Comparison of ENCODE assay signal across 8 cellular contexts in genomic region chr15:28885630-28886430, GRCh38. TPM values are rescaled to one million over a fixed set of nuclear protein-coding genes. Genes with fewer than 3 reads are reported as not detected.
DNase-seq lines count a peak whose midpoint lies in the region; ATAC-seq and TF ChIP-seq lines count a peak whose summit lies in the region.

Gene APBA2 (plus strand): TSS chr15:28885974. CDS start chr15:29053885, 167,911 bp downstream.

- WGBS in right cardiac atrium: under 1% methylated on average over 109 of the region's 109 CpGs

- H3K4me3 ChIP-seq in NT2/D1 (ENCODE audit: insufficient read length, low read depth) (peak within 1 kb of the TSS; percentile 44), right cardiac atrium (ENCODE audit: low read length) (peak within 1 kb of the TSS; percentile 78), skin epidermis (peak within 1 kb of the TSS; percentile 26 to 49 (median 44)), PC-9 (no peak within 1 kb of the TSS)

- no TSS peak for BruUV-seq in PC-9 (replicated peaks; lab: Mats Ljungman, UMichigan)

- H3K9me2 ChIP-seq in PC-9 (ENCODE audit: insufficient read depth): no peaks in the 10 kb centered on the region

- intact Hi-C loops in right cardiac atrium (cut with DNase I) (no loop called here), PC-9 (cut with micrococcal nuclease; ENCODE audit: unreplicated experiment) (no loop called here)

- H3K9me3 Mint-ChIP-seq in activated naive CD4-positive, alpha-beta T cell treated with anti-CD3 and anti-CD28 coated beads, Interleukin-2, amount 50 U/mL, for 72 hours: no peaks in the 10 kb centered on the region

- H3K27me3 ChIP-seq in NT2/D1 (ENCODE audit: insufficient read depth, insufficient read length) (peaks cover 30% of the 10 kb centered on the region), right cardiac atrium (ENCODE audit: control insufficient read depth, insufficient read depth) (no peaks in the 10 kb centered on the region), PC-9 (ENCODE audit: insufficient read depth, low read depth) (peaks cover 18% of the 10 kb centered on the region; the same call in 1 of the 2 replicates)

- H3K27ac ChIP-seq in right cardiac atrium (ENCODE audit: low read length) (no peak within 1 kb of the TSS), skin epidermis (peak within 1 kb of the TSS in 3 of 21 experiments; percentile 16 to 61 (median 30)), PC-9 (no peak within 1 kb of the TSS)

- H3K9me3 ChIP-seq in NT2/D1 (ENCODE audit: insufficient read depth, low read length) (no peaks in the 10 kb centered on the region), right cardiac atrium (ENCODE audit: control insufficient read depth, low read length) (no peaks in the 10 kb centered on the region), PC-9 (ENCODE audit: insufficient read depth, low read depth) (no peaks in the 10 kb centered on the region)

- peak within 1 kb of the TSS; percentile 55 to 58 for H3K27ac Mint-ChIP-seq in activated naive CD4-positive, alpha-beta T cell treated with anti-CD3 and anti-CD28 coated beads, Interleukin-2, amount 50 U/mL, for 72 hours

- no peak for TF ChIP-seq CTCF in PC-9 (conservative IDR thresholded peaks at IDR 0.05)

- H3K4me2 ChIP-seq in PC-9: no peak within 1 kb of the TSS

- H3K79me2 ChIP-seq in PC-9 (ENCODE audit: low read depth): no peaks in the 10 kb centered on the region

- H4K20me1 ChIP-seq in PC-9 (ENCODE audit: insufficient read depth): no peaks in the 10 kb centered on the region

- H3K4me1 ChIP-seq in NT2/D1 (ENCODE audit: insufficient read depth, insufficient read length) (peaks cover 9% of the 10 kb centered on the region), right cardiac atrium (ENCODE audit: control insufficient read depth, insufficient read depth, low read length) (no peaks in the 10 kb centered on the region), PC-9 (replicated peaks; ENCODE audit: insufficient read depth) (no peaks in the 10 kb centered on the region)

- CTCF ChIA-PET in PC-9 (lab: Charles Lee): no interaction called here

- peak within 1 kb of the TSS; percentile 77 for H3K9ac ChIP-seq in NT2/D1 (ENCODE audit: insufficient read length, low read depth)

- H3K36me3 Mint-ChIP-seq in activated naive CD4-positive, alpha-beta T cell treated with anti-CD3 and anti-CD28 coated beads, Interleukin-2, amount 50 U/mL, for 72 hours: no peaks in the 10 kb centered on the region

- H3K36me3 ChIP-seq in NT2/D1 (ENCODE audit: insufficient read depth, insufficient read length, low read length) (no peaks in the 10 kb centered on the region), PC-9 (ENCODE audit: low read depth) (no peaks in the 10 kb centered on the region)

- ATAC-seq in activated naive CD4-positive, alpha-beta T cell treated with anti-CD3 and anti-CD28 coated beads, Interleukin-2, amount 50 U/mL, for 72 hours: peak; percentile 57 to 72
- ATAC-seq in right cardiac atrium (peak; percentile 25 to 29), GM19395 (IDR thresholded peaks at IDR 0.05; ENCODE audit: unreplicated experiment) (no peak)

- H2AFZ ChIP-seq in PC-9: no peak within 1 kb of the TSS

- no peaks in the 10 kb centered on the region for H3F3A ChIP-seq in PC-9 (ENCODE audit: insufficient read depth, low read depth)

- DNase-seq in ELR (ENCODE audit: low read depth) (peak; percentile 55), NT2/D1 (ENCODE audit: low read depth, low spot score) (no peak), right cardiac atrium (peak in 1 of 3 donors; percentile 69), middle frontal gyrus (ENCODE audit: extremely low spot score, low spot score) (no peak), PC-9 (no peak)
- DNase-seq in activated naive CD4-positive, alpha-beta T cell treated with anti-CD3 and anti-CD28 coated beads, Interleukin-2, amount 50 U/mL, for 72 hours (ENCODE audit: low spot score in 2 of 2): peak in 1 of 2 donors; percentile 33

- POLR2A ChIA-PET in PC-9 (lab: Charles Lee; ENCODE audit: unreplicated experiment): no interaction called here

RNA-seq across cellular contexts. Expression of gene APBA2, which starts in this region (rescaled TPM):
- 10 to 100 TPM; 11.8 to 16.4 TPM for total RNA-seq in activated naive CD4-positive, alpha-beta T cell treated with anti-CD3 and anti-CD28 coated beads, Interleukin-2, amount 50 U/mL, for 72 hours
- total RNA-seq in right cardiac atrium (under 1 TPM; 0.17 to 0.95 (median 0.50) TPM), PC-9 (2021) (not detected in 2 replicates)
- 0.38 TPM for polyA plus RNA-seq in right cardiac atrium

Comparison
In these comparisons a context has a peak if more than half of its experiments do, and no peak if none do; other contexts are left out.
1. RNA of gene APBA2 (total RNA-seq): 11.8 to 16.4 TPM in activated naive CD4-positive, alpha-beta T cell treated with anti-CD3 and anti-CD28 coated beads, Interleukin-2, amount 50 U/mL, for 72 hours; 0.17 to 0.95 TPM in right cardiac atrium and not detected in PC-9; every median in the first group is over 4 times any median in the second.
2. Peak in ATAC-seq and H3K4me3 ChIP-seq in right cardiac atrium; RNA of the gene not detected or under 1 TPM.